ENCODE assay signal across 8 cellular contexts in genomic region chr7:27661776-27662489, GRCh38. TPM values are rescaled to one million over a fixed set of nuclear protein-coding genes. Genes with fewer than 3 reads are reported as not detected.
DNase-seq lines count a peak whose midpoint lies in the region; ATAC-seq and TF ChIP-seq lines count a peak whose summit lies in the region.

No MANE protein-coding gene starts in this region.

- H3K36me3 ChIP-seq in Caco-2 (ENCODE audit: control insufficient read depth, insufficient read depth, low read length), result no peaks in the 10 kb centered on the region
- H3K36me3 ChIP-seq in smooth muscle cell (ENCODE audit: low read depth), result no peaks in the 10 kb centered on the region

- H3K9me3 ChIP-seq in Caco-2 (no peaks in the 10 kb centered on the region), smooth muscle cell (replicated peaks; ENCODE audit: low read depth) (no peaks in the 10 kb centered on the region)

- peak overlapping the region; percentile 95 for H2AFZ ChIP-seq in smooth muscle cell (ENCODE audit: low read depth)

- DNase-seq in Caco-2 (peak; percentile 56 to 65), HFF-Myc (ENCODE audit: extremely low read depth, low read depth) (no peak), cardiac fibroblast (ENCODE audit: low read depth in 2 of 2) (peak; percentile 32 to 43), iris pigment epithelial cell (ENCODE audit: low read depth) (peak; percentile 38), smooth muscle cell (lab: John Stamatoyannopoulos, UW; ENCODE audit: unreplicated experiment) (peak; percentile 32)

- peak overlapping the region; percentile 93 for H3K4me2 ChIP-seq in smooth muscle cell

- WGBS in smooth muscle cell (ENCODE audit: low lambda C conversion rate), result 3% methylated on average over 18 of the region's 18 CpGs

- BruUV-seq in Caco-2 (replicated peaks; lab: Mats Ljungman, UMichigan), result TSS peak; percentile 42

- H3K4me3 Mint-ChIP-seq in Caco-2 (ENCODE audit: unreplicated experiment), result peak overlapping the region; percentile 78

- H3F3A ChIP-seq in smooth muscle cell (ENCODE audit: low read depth), result no peaks in the 10 kb centered on the region

- no peaks in the 10 kb centered on the region for H3K27me3 Mint-ChIP-seq in Caco-2 (ENCODE audit: insufficient read depth, unreplicated experiment)

- H3K4me1 Mint-ChIP-seq in Caco-2 (ENCODE audit: low read depth, unreplicated experiment), result no peaks in the 10 kb centered on the region

- TF ChIP-seq CTCF in Caco-2 (IDR thresholded peaks at IDR 0.05; ENCODE audit: insufficient read depth in 1 of 2, low read depth in 1 of 2, low read length in 1 of 2, severe bottlenecking in 1 of 2, unreplicated experiment in 1 of 2) (peak in 1 of 2 experiments; percentile 41), HFF-Myc (IDR thresholded peaks at IDR 0.05; ENCODE audit: low read depth, low read length, missing control alignments) (no peak), cardiac fibroblast (IDR thresholded peaks at IDR 0.05; ENCODE audit: low read depth, low read length) (no peak), smooth muscle cell (IDR thresholded peaks at IDR 0.05; ENCODE audit: borderline replicate concordance, insufficient read depth, poor library complexity, severe bottlenecking) (no peak)

- H4K20me1 ChIP-seq in smooth muscle cell (ENCODE audit: low read depth), result no peaks in the 10 kb centered on the region

- H3K9me3 Mint-ChIP-seq in Caco-2 (ENCODE audit: unreplicated experiment), result no peaks in the 10 kb centered on the region

- H3K27me3 ChIP-seq in Caco-2 (replicated peaks; ENCODE audit: control insufficient read depth, insufficient read depth, low read length) (no peaks in the 10 kb centered on the region), smooth muscle cell (ENCODE audit: low read depth) (no peaks in the 10 kb centered on the region)

- CTCF ChIA-PET in Caco-2 (lab: Charles Lee), result interaction anchor here (1.1 to 1.6 kb wide), 5 partner anchors 16 to 400 kb away, joined by 4 to 6 read pairs (median 4); no protein-coding TSS in a partner anchor

- ATAC-seq in SK-N-SH treated with all-trans-retinoic acid at 6 μM for 48 hours, result peak; percentile 21; the same call in 2 of the 3 replicates
- no peak for ATAC-seq in GM18520 (IDR thresholded peaks at IDR 0.05; ENCODE audit: unreplicated experiment)
- ATAC-seq in HG03354 (IDR thresholded peaks at IDR 0.05; ENCODE audit: poor library complexity, severe bottlenecking, unreplicated experiment), result no peak

- H3K27ac ChIP-seq in smooth muscle cell (ENCODE audit: low read depth), result peak overlapping the region; percentile 85

- POLR2A ChIA-PET in Caco-2 (lab: Charles Lee), result interaction anchor here (0.6 kb wide), 1 partner anchor 18 kb away, joined by 4 read pairs; no protein-coding TSS in a partner anchor

- peaks cover 19% of the 10 kb centered on the region for H3K79me2 ChIP-seq in smooth muscle cell (ENCODE audit: low read depth)

- H3K9ac ChIP-seq in smooth muscle cell (ENCODE audit: low read depth), result peak overlapping the region; percentile 85

- H3K4me1 ChIP-seq in Caco-2 (0 out of 2 replicates have a peak, but pooled peaks cover 3% of the 10 kb centered on the region), smooth muscle cell (ENCODE audit: low read depth) (peaks cover 5% of the 10 kb centered on the region)

- peak overlapping the region; percentile 59 for H3K27ac Mint-ChIP-seq in Caco-2 (ENCODE audit: unreplicated experiment)

- H3K36me3 Mint-ChIP-seq in Caco-2 (ENCODE audit: insufficient read depth, unreplicated experiment), result peaks cover 5% of the 10 kb centered on the region

- H3K4me3 ChIP-seq in Caco-2 (ENCODE audit: low read depth, low read length) (peak overlapping the region; percentile 85), HFF-Myc (replicated peaks; ENCODE audit: low read depth, low read length) (peak overlapping the region; percentile 89), cardiac fibroblast (replicated peaks in 1 of 2; ENCODE audit: low read depth in 2 of 2, low read length in 2 of 2) (peak overlapping the region; percentile 78 to 79), smooth muscle cell (peak overlapping the region; percentile 84)

- intact Hi-C loops in Caco-2 (cut with micrococcal nuclease; ENCODE audit: unreplicated experiment), result loop anchor here (1.0 to 5.0 kb wide), 2 partner anchors 55 to 466 kb away; no protein-coding TSS in a partner anchor

TF ChIP-seq in SK-N-SH treated with all-trans-retinoic acid at 6 μM for 48 hours, 23 proteins besides CTCF, POLR2A, EP300 and RAD21:
- TF ChIP-seq ZNF8 (CRISPR knock-in tag; IDR thresholded peaks at IDR 0.05) (no peak), BACH2 (CRISPR knock-in tag; IDR thresholded peaks at IDR 0.05; ENCODE audit: borderline replicate concordance) (no peak), TOX (CRISPR knock-in tag; IDR thresholded peaks at IDR 0.05; ENCODE audit: borderline replicate concordance) (no peak), ISL1 (CRISPR knock-in tag; IDR thresholded peaks at IDR 0.05) (no peak), CSDC2 (CRISPR knock-in tag; IDR thresholded peaks at IDR 0.05) (no peak; the same call in 1 of the 2 replicates), ESRRG (CRISPR knock-in tag; IDR thresholded peaks at IDR 0.05) (no peak), ZNF70 (CRISPR knock-in tag; IDR thresholded peaks at IDR 0.05) (no peak)
- TF ChIP-seq, protein P1, sequence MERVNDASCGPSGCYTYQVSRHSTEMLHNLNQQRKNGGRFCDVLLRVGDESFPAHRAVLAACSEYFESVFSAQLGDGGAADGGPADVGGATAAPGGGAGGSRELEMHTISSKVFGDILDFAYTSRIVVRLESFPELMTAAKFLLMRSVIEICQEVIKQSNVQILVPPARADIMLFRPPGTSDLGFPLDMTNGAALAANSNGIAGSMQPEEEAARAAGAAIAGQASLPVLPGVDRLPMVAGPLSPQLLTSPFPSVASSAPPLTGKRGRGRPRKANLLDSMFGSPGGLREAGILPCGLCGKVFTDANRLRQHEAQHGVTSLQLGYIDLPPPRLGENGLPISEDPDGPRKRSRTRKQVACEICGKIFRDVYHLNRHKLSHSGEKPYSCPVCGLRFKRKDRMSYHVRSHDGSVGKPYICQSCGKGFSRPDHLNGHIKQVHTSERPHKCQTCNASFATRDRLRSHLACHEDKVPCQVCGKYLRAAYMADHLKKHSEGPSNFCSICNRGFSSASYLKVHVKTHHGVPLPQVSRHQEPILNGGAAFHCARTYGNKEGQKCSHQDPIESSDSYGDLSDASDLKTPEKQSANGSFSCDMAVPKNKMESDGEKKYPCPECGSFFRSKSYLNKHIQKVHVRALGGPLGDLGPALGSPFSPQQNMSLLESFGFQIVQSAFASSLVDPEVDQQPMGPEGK (CRISPR knock-in tag; IDR thresholded peaks at IDR 0.05; ENCODE audit: borderline replicate concordance), result no peak

RNA-seq across cellular contexts. Expression of gene HIBADH, which starts 0.8 kb away (rescaled TPM):
- total RNA-seq in Caco-2 (2022), result 33.7 and 37.3 TPM in 2 replicates
- 16.1 and 25.7 TPM in 2 replicates for total RNA-seq in smooth muscle cell
- 24.4 and 25.5 TPM in 2 replicates for polyA plus RNA-seq in smooth muscle cell
